Comparison of ENCODE assay signal across 1 cellular context in the genomic region with DNA sequence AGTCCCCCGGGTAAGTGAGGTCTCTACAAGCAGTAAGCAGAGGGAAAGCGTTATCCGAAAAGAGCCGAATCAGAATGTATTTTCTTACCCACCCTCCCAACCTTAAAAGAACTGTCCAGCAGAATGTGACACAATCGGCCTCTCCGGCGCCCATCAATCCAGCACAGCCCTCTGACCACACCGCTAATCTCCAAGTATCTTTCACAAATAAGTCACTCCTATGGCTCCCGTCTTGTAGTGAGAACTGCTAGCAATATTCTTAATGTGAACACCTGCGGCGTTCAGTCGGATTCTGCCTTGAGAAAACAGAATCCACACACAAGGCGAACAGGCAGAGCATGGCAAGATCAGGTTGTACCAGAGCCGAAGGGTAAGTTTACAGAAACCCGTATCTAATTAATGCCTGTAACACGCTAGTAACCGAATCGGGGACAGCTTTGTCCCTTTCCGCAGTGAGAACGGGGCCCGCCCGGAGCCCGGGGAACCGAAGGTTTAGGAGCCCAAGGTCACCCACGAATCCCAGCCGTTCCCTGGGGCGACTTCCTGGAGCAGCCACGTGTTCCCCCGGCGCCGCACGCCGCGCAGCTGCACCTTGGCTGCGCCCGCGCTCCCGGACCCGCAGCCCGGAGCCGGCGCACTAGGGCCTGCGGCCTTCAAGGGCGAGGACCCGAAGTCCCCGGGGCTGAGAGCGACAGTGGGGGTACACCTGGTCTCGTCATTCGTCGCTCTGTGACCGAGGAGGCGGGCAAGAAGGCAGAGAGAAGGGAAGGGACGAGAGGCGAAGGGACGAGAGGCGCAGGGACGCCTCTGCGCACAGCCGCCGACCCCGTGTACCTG.
TF ChIP-seq lines count a peak whose summit lies in the region.

No MANE protein-coding gene starts in this region.

TF ChIP-seq in K562, 482 proteins besides CTCF, POLR2A, EP300 and RAD21 (continued from another document and continues in another):
- TF ChIP-seq ZNF561 (CRISPR knock-in tag; conservative IDR thresholded peaks at IDR 0.05) = no peak
- no peak for TF ChIP-seq RBBP5 (IDR thresholded peaks at IDR 0.05; ENCODE audit: borderline replicate concordance, insufficient read depth, low read length, poor library complexity, severe bottlenecking)
- 0 out of 2 replicates have a peak, but pooled peaks have one; percentile 36 for TF ChIP-seq ZSCAN32 (CRISPR knock-in tag; IDR thresholded peaks at IDR 0.05)
- TF ChIP-seq LEF1 (IDR thresholded peaks at IDR 0.05) = no peak
- no peak for TF ChIP-seq SMAD1 (IDR thresholded peaks at IDR 0.05; ENCODE audit: low read depth, low read length, partially characterized antibody)
- no peak for TF ChIP-seq MTF1 (CRISPR knock-in tag; IDR thresholded peaks at IDR 0.05; ENCODE audit: borderline replicate concordance)
- TF ChIP-seq ZNF384 (IDR thresholded peaks at IDR 0.05; ENCODE audit: low read depth, low read length) = no peak
- peak; percentile 49; the same call in 1 of the 2 replicates for TF ChIP-seq ZBTB9 (CRISPR knock-in tag; IDR thresholded peaks at IDR 0.05)
- 0 out of 2 replicates have a peak, but pooled peaks have one; percentile 2 for TF ChIP-seq CBFA2T3 (IDR thresholded peaks at IDR 0.05)
- no peak for TF ChIP-seq ZNF695 (CRISPR knock-in tag; IDR thresholded peaks at IDR 0.05)
- TF ChIP-seq ZC3H11A (IDR thresholded peaks at IDR 0.05; ENCODE audit: low read depth, low read length) = no peak
- TF ChIP-seq EWSR1 (IDR thresholded peaks at IDR 0.05; ENCODE audit: borderline replicate concordance, low read depth, partially characterized antibody) = no peak
- no peak for TF ChIP-seq MEF2A (IDR thresholded peaks at IDR 0.05; ENCODE audit: control insufficient read depth, low read depth, low read length)
- no peak for TF ChIP-seq E2F1 (CRISPR knock-in tag; IDR thresholded peaks at IDR 0.05)
- TF ChIP-seq CEBPB (tag; IDR thresholded peaks at IDR 0.05) = peak; percentile 44
- no peak; the same call in 1 of the 2 replicates for TF ChIP-seq PRMT5 (CRISPR knock-in tag; IDR thresholded peaks at IDR 0.05)
- peak in 1 of 2 experiments; percentile 77; a peak in 1 of 4 replicates for TF ChIP-seq SIN3A (IDR thresholded peaks at IDR 0.05; ENCODE audit: borderline replicate concordance in 2 of 2, control insufficient read depth in 1 of 2, low read depth in 2 of 2, low read length in 2 of 2)
- no peak for TF ChIP-seq LARP7 (IDR thresholded peaks at IDR 0.05)
- no peak; the same call in 1 of the 2 replicates for TF ChIP-seq ZBED1 (IDR thresholded peaks at IDR 0.05)
- TF ChIP-seq HNRNPUL1 (IDR thresholded peaks at IDR 0.05; ENCODE audit: low read length) = 0 out of 2 replicates have a peak, but pooled peaks have one; percentile 12
- no peak for TF ChIP-seq SLC30A9 (CRISPR knock-in tag; IDR thresholded peaks at IDR 0.05)
- no peak for TF ChIP-seq PURB (CRISPR knock-in tag; IDR thresholded peaks at IDR 0.05; ENCODE audit: low read depth)
- TF ChIP-seq SRSF9 (IDR thresholded peaks at IDR 0.05; ENCODE audit: borderline replicate concordance, low read depth, low read length) = no peak
- TF ChIP-seq, protein P1, sequence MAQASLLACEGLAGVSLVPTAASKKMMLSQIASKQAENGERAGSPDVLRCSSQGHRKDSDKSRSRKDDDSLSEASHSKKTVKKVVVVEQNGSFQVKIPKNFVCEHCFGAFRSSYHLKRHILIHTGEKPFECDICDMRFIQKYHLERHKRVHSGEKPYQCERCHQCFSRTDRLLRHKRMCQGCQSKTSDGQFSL (CRISPR knock-in tag; IDR thresholded peaks at IDR 0.05) = peak; percentile 75; the same call in 1 of the 2 replicates
- TF ChIP-seq, protein P1 (tag; IDR thresholded peaks at IDR 0.05) = no peak
- no peak for TF ChIP-seq ZNF717 (CRISPR knock-in tag; IDR thresholded peaks at IDR 0.05)
- TF ChIP-seq, protein P2, sequence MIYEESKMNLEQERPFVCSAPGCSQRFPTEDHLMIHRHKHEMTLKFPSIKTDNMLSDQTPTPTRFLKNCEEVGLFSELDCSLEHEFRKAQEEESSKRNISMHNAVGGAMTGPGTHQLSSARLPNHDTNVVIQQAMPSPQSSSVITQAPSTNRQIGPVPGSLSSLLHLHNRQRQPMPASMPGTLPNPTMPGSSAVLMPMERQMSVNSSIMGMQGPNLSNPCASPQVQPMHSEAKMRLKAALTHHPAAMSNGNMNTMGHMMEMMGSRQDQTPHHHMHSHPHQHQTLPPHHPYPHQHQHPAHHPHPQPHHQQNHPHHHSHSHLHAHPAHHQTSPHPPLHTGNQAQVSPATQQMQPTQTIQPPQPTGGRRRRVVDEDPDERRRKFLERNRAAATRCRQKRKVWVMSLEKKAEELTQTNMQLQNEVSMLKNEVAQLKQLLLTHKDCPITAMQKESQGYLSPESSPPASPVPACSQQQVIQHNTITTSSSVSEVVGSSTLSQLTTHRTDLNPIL (CRISPR knock-in tag; IDR thresholded peaks at IDR 0.05) = no peak
- TF ChIP-seq CLOCK (CRISPR knock-in tag; IDR thresholded peaks at IDR 0.05; ENCODE audit: borderline replicate concordance) = no peak
- no peak for TF ChIP-seq L3MBTL2 (IDR thresholded peaks at IDR 0.05)
- TF ChIP-seq ZNF23 (CRISPR knock-in tag; IDR thresholded peaks at IDR 0.05) = 0 out of 2 replicates have a peak, but pooled peaks have one; percentile 27
- peak in 1 of 2 experiments; percentile 64 for TF ChIP-seq E2F6 (IDR thresholded peaks at IDR 0.05; ENCODE audit: borderline replicate concordance in 1 of 2, extremely low read depth in 1 of 2, insufficient read depth in 1 of 2, insufficient read length in 1 of 2, low read depth in 1 of 2, low read length in 1 of 2, poor library complexity in 1 of 2, severe bottlenecking in 1 of 2)
- TF ChIP-seq SREBF2 (CRISPR knock-in tag; IDR thresholded peaks at IDR 0.05) = no peak
- peak; percentile 72 for TF ChIP-seq ESRRA (IDR thresholded peaks at IDR 0.05; ENCODE audit: borderline replicate concordance, low read depth)
- TF ChIP-seq NFIX (CRISPR knock-in tag; IDR thresholded peaks at IDR 0.05; ENCODE audit: low read depth) = no peak
- TF ChIP-seq MEIS2 (IDR thresholded peaks at IDR 0.05; ENCODE audit: partially characterized antibody) = no peak
- peak; percentile 55; the same call in 1 of the 2 replicates for TF ChIP-seq STAG1 (CRISPR knock-in tag; IDR thresholded peaks at IDR 0.05; ENCODE audit: borderline replicate concordance)
- 0 out of 2 replicates have a peak, but pooled peaks have one; percentile 21 for TF ChIP-seq SRSF3 (IDR thresholded peaks at IDR 0.05; ENCODE audit: insufficient read depth, low read length)
- TF ChIP-seq HDAC3 (IDR thresholded peaks at IDR 0.05; ENCODE audit: borderline replicate concordance, partially characterized antibody) = peak; percentile 33
- TF ChIP-seq ZBTB7A (IDR thresholded peaks at IDR 0.05; ENCODE audit: borderline replicate concordance, control insufficient read depth, low read depth, low read length) = no peak
- no peak for TF ChIP-seq CXXC5 (CRISPR knock-in tag; IDR thresholded peaks at IDR 0.05)
- no peak for TF ChIP-seq ZNF551 (CRISPR knock-in tag; IDR thresholded peaks at IDR 0.05)
- no peak for TF ChIP-seq C11orf30 (IDR thresholded peaks at IDR 0.05; ENCODE audit: low read depth)
- no peak for TF ChIP-seq CC2D1A (IDR thresholded peaks at IDR 0.05)
- TF ChIP-seq ILK (tag; IDR thresholded peaks at IDR 0.05; ENCODE audit: borderline replicate concordance, low read depth) = no peak
- 0 out of 2 replicates have a peak, but pooled peaks have one; percentile 12 for TF ChIP-seq ZFP1 (CRISPR knock-in tag; IDR thresholded peaks at IDR 0.05)
- TF ChIP-seq STAT5B (CRISPR knock-in tag; IDR thresholded peaks at IDR 0.05) = no peak
- peak; percentile 90 for TF ChIP-seq MYC (IDR thresholded peaks at IDR 0.05; ENCODE audit: low read depth, low read length)
- TF ChIP-seq MYC (CRISPR knock-in tag; IDR thresholded peaks at IDR 0.05; ENCODE audit: borderline replicate concordance, low read depth) = no peak; the same call in 1 of the 2 replicates
- TF ChIP-seq PHF8 (IDR thresholded peaks at IDR 0.05; ENCODE audit: borderline replicate concordance, low read length) = no peak
- no peak; the same call in 1 of the 2 replicates for TF ChIP-seq ZBTB33 (CRISPR knock-in tag; IDR thresholded peaks at IDR 0.05)
- no peak for TF ChIP-seq SIX5 (IDR thresholded peaks at IDR 0.05; ENCODE audit: borderline replicate concordance in 1 of 2, insufficient read depth in 1 of 2, low read depth in 1 of 2, low read length in 2 of 2)
- TF ChIP-seq ZBTB26 (CRISPR knock-in tag; IDR thresholded peaks at IDR 0.05) = no peak
- no peak for TF ChIP-seq NFYB (IDR thresholded peaks at IDR 0.05; ENCODE audit: extremely low read depth, insufficient read length)
- no peak for TF ChIP-seq MECOM (CRISPR knock-in tag; IDR thresholded peaks at IDR 0.05)
- TF ChIP-seq MEF2D (tag; conservative IDR thresholded peaks at IDR 0.05; ENCODE audit: low read depth) = 0 out of 2 replicates have a peak, but pooled peaks have one; percentile 24
- no peak for TF ChIP-seq RAD51 (IDR thresholded peaks at IDR 0.05; ENCODE audit: borderline replicate concordance, low read depth)
